ENCODE assay signal across 1 cellular context in the genomic region with DNA sequence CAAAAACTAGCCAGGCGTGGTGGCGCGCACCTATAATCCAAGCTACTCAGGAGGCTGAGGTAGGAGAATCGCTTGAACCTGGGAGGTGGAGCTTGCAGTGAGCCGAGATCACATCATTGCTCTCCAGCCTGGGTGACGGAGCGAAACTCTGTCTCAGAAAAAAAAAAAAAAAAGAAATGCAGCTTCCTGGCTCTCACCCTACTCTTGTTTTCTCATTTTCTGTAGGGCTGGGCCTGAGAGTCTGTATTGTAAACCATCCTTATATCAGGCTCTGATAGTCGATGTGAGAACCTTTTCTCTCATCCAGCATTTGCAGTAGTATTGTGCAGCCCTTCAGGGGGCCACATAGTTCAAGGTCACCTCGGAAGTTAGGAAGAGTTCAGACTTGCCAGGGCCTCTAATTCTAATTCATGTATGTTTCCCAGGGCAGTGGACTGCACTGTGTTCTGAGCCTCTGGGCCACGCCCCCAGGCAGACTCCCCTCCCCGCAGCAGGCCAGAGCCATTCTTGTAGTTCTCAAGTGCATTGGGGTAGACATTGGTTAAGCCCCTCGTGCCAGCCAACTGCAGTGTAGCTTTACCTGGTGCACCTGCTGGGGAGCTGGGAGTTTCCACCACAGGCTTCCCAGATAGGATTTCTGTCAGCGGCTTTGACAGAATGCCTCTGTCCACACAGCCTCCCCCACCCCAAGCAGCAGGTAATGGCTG.
TF ChIP-seq lines count a peak whose summit lies in the region.

No MANE protein-coding gene starts in this region.

TF ChIP-seq in GM23338, 12 proteins besides CTCF, POLR2A, EP300 and RAD21 (continued from another document):
- TF ChIP-seq ZNF462 (CRISPR knock-in tag; IDR thresholded peaks at IDR 0.05) = no peak
- TF ChIP-seq POLR2AphosphoS5 (IDR thresholded peaks at IDR 0.05; ENCODE audit: low read depth) = no peak
TF ChIP-seq in GM23338: peak in this region for 0.
